In genomic region chr15:84772467-84772866, GRCh38 we compare ENCODE assay signal across 1 cellular context.
TF ChIP-seq lines count a peak whose summit lies in the region.

No MANE protein-coding gene starts in this region.

TF ChIP-seq in HepG2, 621 proteins besides CTCF, POLR2A, EP300 and RAD21:
- TF ChIP-seq RXRB (CRISPR knock-in tag; IDR thresholded peaks at IDR 0.05; ENCODE audit: borderline replicate concordance), result no peak
- no peak for TF ChIP-seq ZSCAN22 (CRISPR knock-in tag; IDR thresholded peaks at IDR 0.05)
